ENCODE assay signal across 36 cellular contexts in genomic region chr3:40294434-40294833, GRCh38.
"Had no signal": no experiment of that assay in that cellular context is flagged by ENCODE, and none has a peak within 500 bp of the region (broad histone marks: within the 10 kb centered on the region; RNA-seq: fewer than 3 reads in every experiment).

No MANE protein-coding gene starts in this region.

- H3K27ac ChIP-seq: adrenal gland, body of pancreas, esophagus muscularis mucosa, foreskin keratinocyte, gastrocnemius medialis, WERI-Rb-1 had no signal

- ATAC-seq: activated CD4-positive, CD25-positive, alpha-beta regulatory T cell treated with anti-CD3 and anti-CD28 coated beads, Interleukin-2, amount 50 U/mL, for 24 hours; activated CD8-positive, alpha-beta memory T cell treated with anti-CD3 and anti-CD28 coated beads, Interleukin-2, amount 10 ng/mL, durations not matched to agents 7 days and 5 days; activated CD8-positive, alpha-beta T cell treated with anti-CD3 and anti-CD28 coated beads, Interleukin-2, amount 10 ng/mL, durations not matched to agents 7 days and 5 days; activated naive CD8-positive, alpha-beta T cell treated with anti-CD3 and anti-CD28 coated beads, Interleukin-2, amount 50 U/mL, for 24 hours; body of pancreas; effector memory CD8-positive, alpha-beta T cell; foreskin keratinocyte; gastrocnemius medialis; T-helper 17 cell had no signal

- H3K27me3 ChIP-seq: adrenal gland, body of pancreas, esophagus muscularis mucosa, foreskin keratinocyte, gastrocnemius medialis had no signal

- DNase-seq: activated B cell treated with CpG ODN at 0.5 μM for 24 hours; activated CD4-positive, alpha-beta memory T cell treated with anti-CD3 and anti-CD28 coated beads for 36 hours; activated CD4-positive, alpha-beta T cell treated with anti-CD3 and anti-CD28 coated beads for 48 hours; activated CD4-positive, alpha-beta T cell treated with anti-CD3 and anti-CD28 coated beads, Interleukin-2, amount 50 U/mL, for 1 hour; activated CD8-positive, alpha-beta memory T cell treated with anti-CD3 and anti-CD28 coated beads, Interleukin-2, amount 10 ng/mL, durations not matched to agents 7 days and 5 days; activated CD8-positive, alpha-beta memory T cell treated with anti-CD3 and anti-CD28 coated beads, Interleukin-2, amount 50 U/mL, for 4 hours; activated CD8-positive, alpha-beta T cell treated with anti-CD3 and anti-CD28 coated beads, Interleukin-2, amount 10 ng/mL, durations not matched to agents 7 days and 5 days; activated effector memory CD4-positive, alpha-beta T cell treated with anti-CD3 and anti-CD28 coated beads, Interleukin-2, amount 50 U/mL, for 16 hours; activated naive CD4-positive, alpha-beta T cell treated with anti-CD3 and anti-CD28 coated beads for 36 hours; activated naive CD8-positive, alpha-beta T cell treated with anti-CD3 and anti-CD28 coated beads for 36 hours; activated naive CD8-positive, alpha-beta T cell treated with anti-CD3 and anti-CD28 coated beads, Interleukin-2, amount 50 U/mL, for 24 hours; activated T-cell treated with anti-CD3 and anti-CD28 coated beads, Interleukin-2, amount 50 U/mL, for 1 hour; activated T-cell treated with anti-CD3 and anti-CD28 coated beads, Interleukin-2, amount 50 U/mL, for 48 hours; adrenal gland; amygdala; aorta; body of pancreas; caudate nucleus; cortex of kidney; dermis blood vessel endothelial cell; effector CD4-positive, alpha-beta T cell; effector memory CD8-positive, alpha-beta T cell; erythroblast; foreskin keratinocyte; gastrocnemius medialis; glutamatergic neuron; T-helper 1 cell; T-helper 17 cell; T1000; WERI-Rb-1 had no signal

- H3K36me3 ChIP-seq: adrenal gland, gastrocnemius medialis, WERI-Rb-1 had no signal

- H3K4me3 Mint-ChIP-seq: activated B cell treated with CpG ODN at 0.5 μM for 24 hours; activated CD4-positive, alpha-beta memory T cell treated with anti-CD3 and anti-CD28 coated beads for 36 hours; activated CD8-positive, alpha-beta memory T cell treated with anti-CD3 and anti-CD28 coated beads, Interleukin-2, amount 10 ng/mL, durations not matched to agents 7 days and 5 days; activated CD8-positive, alpha-beta T cell treated with anti-CD3 and anti-CD28 coated beads, Interleukin-2, amount 10 ng/mL, durations not matched to agents 7 days and 5 days; activated naive CD4-positive, alpha-beta T cell treated with anti-CD3 and anti-CD28 coated beads for 36 hours; activated naive CD4-positive, alpha-beta T cell treated with anti-CD3 and anti-CD28 coated beads, Interleukin-2, amount 50 U/mL, for 24 hours; activated naive CD8-positive, alpha-beta T cell treated with anti-CD3 and anti-CD28 coated beads for 36 hours; activated naive CD8-positive, alpha-beta T cell treated with anti-CD3 and anti-CD28 coated beads, Interleukin-2, amount 50 U/mL, for 24 hours; activated T-helper 1 cell treated with anti-CD3 and anti-CD28 coated beads, Interleukin-12 subunit alpha, Interleukin-12 subunit beta, Interleukin-2, Interleukin-4 antibody, amounts not matched to agents 30 ng/mL and 10 ng/mL and 1 ng/mL, durations not matched to agents 14 hours and 24 hours and 36 hours; effector memory CD8-positive, alpha-beta T cell; T-helper 17 cell; T-helper 2 cell treated with Interferon-gamma antibody and Interleukin-4, amounts not matched to agents 5 μg/mL and 100 μg/mL, for 36 hours had no signal

- H3K4me3 ChIP-seq: adrenal gland, body of pancreas, esophagus muscularis mucosa, gastrocnemius medialis had no signal

- H3K4me1 ChIP-seq: body of pancreas, esophagus muscularis mucosa, foreskin keratinocyte, gastrocnemius medialis had no signal

- H3K9me3 Mint-ChIP-seq: activated naive CD4-positive, alpha-beta T cell treated with anti-CD3 and anti-CD28 coated beads, Interleukin-2, amount 50 U/mL, for 24 hours; activated naive CD8-positive, alpha-beta T cell treated with anti-CD3 and anti-CD28 coated beads for 36 hours; activated naive CD8-positive, alpha-beta T cell treated with anti-CD3 and anti-CD28 coated beads, Interleukin-2, amount 50 U/mL, for 24 hours; activated T-helper 1 cell treated with anti-CD3 and anti-CD28 coated beads, Interleukin-12 subunit alpha, Interleukin-12 subunit beta, Interleukin-2, Interleukin-4 antibody, amounts not matched to agents 30 ng/mL and 10 ng/mL and 1 ng/mL, durations not matched to agents 14 hours and 24 hours and 36 hours; activated T-helper 2 cell treated with anti-CD3 and anti-CD28 coated beads, Interferon-gamma antibody, Interleukin-2, Interleukin-4, amounts not matched to agents 10 μg/mL and 5 μg/mL and 100 μg/mL, durations not matched to agents 14 hours and 24 hours and 36 hours; effector memory CD8-positive, alpha-beta T cell; T-helper 2 cell treated with Interferon-gamma antibody and Interleukin-4, amounts not matched to agents 5 μg/mL and 100 μg/mL, for 36 hours had no signal

- H3K4me1 Mint-ChIP-seq: activated B cell treated with CpG ODN at 0.5 μM for 24 hours; activated naive CD4-positive, alpha-beta T cell treated with anti-CD3 and anti-CD28 coated beads, Interleukin-2, amount 50 U/mL, for 24 hours; activated naive CD8-positive, alpha-beta T cell treated with anti-CD3 and anti-CD28 coated beads for 36 hours; activated naive CD8-positive, alpha-beta T cell treated with anti-CD3 and anti-CD28 coated beads, Interleukin-2, amount 50 U/mL, for 24 hours had no signal

- H3K27ac Mint-ChIP-seq: activated B cell treated with CpG ODN at 0.5 μM for 24 hours; activated CD4-positive, alpha-beta memory T cell treated with anti-CD3 and anti-CD28 coated beads for 36 hours; activated CD8-positive, alpha-beta memory T cell treated with anti-CD3 and anti-CD28 coated beads, Interleukin-2, amount 10 ng/mL, durations not matched to agents 7 days and 5 days; activated CD8-positive, alpha-beta T cell treated with anti-CD3 and anti-CD28 coated beads, Interleukin-2, amount 10 ng/mL, durations not matched to agents 7 days and 5 days; activated naive CD4-positive, alpha-beta T cell treated with anti-CD3 and anti-CD28 coated beads for 36 hours; activated naive CD4-positive, alpha-beta T cell treated with anti-CD3 and anti-CD28 coated beads, Interleukin-2, amount 50 U/mL, for 24 hours; activated naive CD8-positive, alpha-beta T cell treated with anti-CD3 and anti-CD28 coated beads for 36 hours; activated naive CD8-positive, alpha-beta T cell treated with anti-CD3 and anti-CD28 coated beads, Interleukin-2, amount 50 U/mL, for 24 hours; activated T-helper 1 cell treated with anti-CD3 and anti-CD28 coated beads, Interleukin-12 subunit alpha, Interleukin-12 subunit beta, Interleukin-2, Interleukin-4 antibody, amounts not matched to agents 30 ng/mL and 10 ng/mL and 1 ng/mL, durations not matched to agents 14 hours and 24 hours and 36 hours; activated T-helper 2 cell treated with anti-CD3 and anti-CD28 coated beads, Interferon-gamma antibody, Interleukin-2, Interleukin-4, amounts not matched to agents 10 μg/mL and 5 μg/mL and 100 μg/mL, durations not matched to agents 14 hours and 24 hours and 36 hours; effector memory CD8-positive, alpha-beta T cell; T-helper 2 cell treated with Interferon-gamma antibody and Interleukin-4, amounts not matched to agents 5 μg/mL and 100 μg/mL, for 36 hours had no signal

- H3K27me3 Mint-ChIP-seq: activated B cell treated with CpG ODN at 0.5 μM for 24 hours; activated CD4-positive, alpha-beta memory T cell treated with anti-CD3 and anti-CD28 coated beads for 36 hours; activated CD8-positive, alpha-beta memory T cell treated with anti-CD3 and anti-CD28 coated beads, Interleukin-2, amount 10 ng/mL, durations not matched to agents 7 days and 5 days; activated naive CD4-positive, alpha-beta T cell treated with anti-CD3 and anti-CD28 coated beads, Interleukin-2, amount 50 U/mL, for 24 hours; activated naive CD8-positive, alpha-beta T cell treated with anti-CD3 and anti-CD28 coated beads for 36 hours; activated naive CD8-positive, alpha-beta T cell treated with anti-CD3 and anti-CD28 coated beads, Interleukin-2, amount 50 U/mL, for 24 hours; effector memory CD8-positive, alpha-beta T cell; T-helper 17 cell had no signal

- H3K9me3 ChIP-seq: adrenal gland, esophagus muscularis mucosa, gastrocnemius medialis had no signal
